In genomic region chr10:78763651-78764395, GRCh38 we compare ENCODE assay signal across 8 cellular contexts.
DNase-seq lines count a peak whose midpoint lies in the region; ATAC-seq lines count a peak whose summit lies in the region.

No MANE protein-coding gene starts in this region.

- no peak overlapping the region for H4K8ac ChIP-seq in trophoblast cell (ENCODE audit: low read depth, low read length)

- peak overlapping the region; percentile 2 for H3K14ac ChIP-seq in trophoblast cell (ENCODE audit: low read length)

- no peak overlapping the region for H3K18ac ChIP-seq in trophoblast cell (ENCODE audit: low read length)

- peaks cover 32 to 47% of the 10 kb centered on the region in 2 experiments for H3K4me1 ChIP-seq in trophoblast cell (ENCODE audit: control insufficient read depth in 1 of 2, insufficient read depth in 2 of 2, low read length in 2 of 2)

- no peak overlapping the region for H3K4ac ChIP-seq in trophoblast cell (ENCODE audit: low read depth, low read length)

- no peaks in the 10 kb centered on the region for H3K9me3 ChIP-seq in trophoblast cell (ENCODE audit: insufficient read depth, low read depth, low read length)

- H2AFZ ChIP-seq in trophoblast cell (ENCODE audit: insufficient read depth, low read length, poor library complexity): no peak overlapping the region

- H3K79me1 ChIP-seq in trophoblast cell (ENCODE audit: low read length): peaks cover 39% of the 10 kb centered on the region

- no peak overlapping the region for H3K23ac ChIP-seq in trophoblast cell (ENCODE audit: low read length)

- peak overlapping the region; percentile 70 for H2BK120ac ChIP-seq in trophoblast cell (ENCODE audit: insufficient read depth, low read length, poor library complexity)

- H3K79me2 ChIP-seq in trophoblast cell (ENCODE audit: control insufficient read depth, insufficient read depth, low read length, poor library complexity): peaks cover 2% of the 10 kb centered on the region

- H2AK5ac ChIP-seq in trophoblast cell (ENCODE audit: low read length): no peak overlapping the region

- H3K4me2 ChIP-seq in trophoblast cell (ENCODE audit: low read length): no peak overlapping the region

- H3K27ac ChIP-seq in angular gyrus (ENCODE audit: low read depth, low read length): peak overlapping the region; percentile 89
- H3K27ac ChIP-seq in trophoblast cell (ENCODE audit: low read depth, low read length): no peak overlapping the region

- H3K27me3 ChIP-seq in trophoblast cell (ENCODE audit: insufficient read depth, low read length): no peaks in the 10 kb centered on the region

- H3K9ac ChIP-seq in trophoblast cell (ENCODE audit: low read length): no peak overlapping the region

- peak; percentile 61 for ATAC-seq in GM21390 (IDR thresholded peaks at IDR 0.05; ENCODE audit: unreplicated experiment)

- H4K91ac ChIP-seq in trophoblast cell (ENCODE audit: low read depth, low read length): peak overlapping the region; percentile 22

- H3K4me3 ChIP-seq in trophoblast cell (ENCODE audit: low read depth, low read length): peak overlapping the region; percentile 19

- WGBS in trophoblast cell (ENCODE audit: extremely low coverage, insufficient coverage, insufficient read length): no CpG with 5 or more reads among the region's 10 CpGs

- H4K12ac ChIP-seq in trophoblast cell (ENCODE audit: low read depth, low read length): no peak overlapping the region

- no peak overlapping the region for H2BK5ac ChIP-seq in trophoblast cell (ENCODE audit: low read depth, low read length, poor library complexity)

- DNase-seq in Ammon's horn (ENCODE audit: low spot score): peak; percentile 39
- DNase-seq in trophoblast cell: no peak
- no peak for DNase-seq in NCI-H82 treated with DMSO at 0.1 percent for 48 hours (lab: John Stamatoyannopoulos, UW; ENCODE audit: unreplicated experiment)
- DNase-seq in RPMI8226: no peak
- no peak for DNase-seq in dedifferentiated amniotic fluid mesenchymal stem cell (ENCODE audit: extremely low spot score)
- DNase-seq in SKM-1 treated with dmso at 0.1 percent for 144 hours (lab: John Stamatoyannopoulos, UW; ENCODE audit: unreplicated experiment): no peak

- H2BK12ac ChIP-seq in trophoblast cell (ENCODE audit: low read length): peak overlapping the region; percentile 41

- H3K36me3 ChIP-seq in trophoblast cell (ENCODE audit: control insufficient read depth in 1 of 2, insufficient read depth in 2 of 2, low read length in 2 of 2): no peaks in the 10 kb centered on the region
